ENCODE assay signal across 8 cellular contexts in genomic region chr19:1408300-1409203, GRCh38. TPM values are rescaled to one million over a fixed set of nuclear protein-coding genes. Genes with fewer than 3 reads are reported as not detected.
A peak's percentile ranks its signal among the peaks of the same experiment; 100 is the strongest.
DNase-seq lines count a peak whose midpoint lies in the region; ATAC-seq and TF ChIP-seq lines count a peak whose summit lies in the region.

No MANE protein-coding gene starts in this region.

- H2AFZ ChIP-seq in OCI-LY7 (ENCODE audit: low read length) = no peak overlapping the region

- H3K4me1 ChIP-seq in OCI-LY7 (ENCODE audit: insufficient read depth, low read length, poor library complexity, severe bottlenecking) = peaks cover 21% of the 10 kb centered on the region

- ATAC-seq in HG02870 (IDR thresholded peaks at IDR 0.05; ENCODE audit: unreplicated experiment) = no peak
- ATAC-seq in HG02588 (IDR thresholded peaks at IDR 0.05; ENCODE audit: unreplicated experiment) = no peak

- H3K9me3 ChIP-seq in OCI-LY7 (ENCODE audit: low read length) = no peaks in the 10 kb centered on the region

- peak; percentile 53 for DNase-seq in GM19240 (ENCODE audit: insufficient read length, low spot score)
- peak; percentile 64 for DNase-seq in OCI-LY7 (ENCODE audit: low spot score)
- peak; percentile 34 for DNase-seq in activated gamma-delta T cell treated with anti-CD3 and anti-CD28 coated beads, Interleukin-2, amount 50 U/mL, for 16 hours (ENCODE audit: low read depth)
- DNase-seq in germinal center (ENCODE audit: low spot score) = peak; percentile 25
- peak; percentile 91 for DNase-seq in posterior vena cava (ENCODE audit: low spot score)
- no peak for DNase-seq in SW 1271 (lab: John Stamatoyannopoulos, UW)

- intact Hi-C loops in OCI-LY7 (cut with micrococcal nuclease; ENCODE audit: unreplicated experiment) = loop anchor here (5.0 kb wide), 1 partner anchor 386 kb away; the partner anchor contains the start of genes RNU6-2 and TMEM259
- intact Hi-C loops in posterior vena cava (cut with DNase I) = loop anchor here in 1 of 2 donors (10.0 kb wide), 1 partner anchor 124 kb away; the partner anchor contains the start of gene EFNA2

- H4K20me1 ChIP-seq in OCI-LY7 (ENCODE audit: insufficient read depth, low read length) = peaks cover 27% of the 10 kb centered on the region

- peak overlapping the region; percentile 100 for H3K4me3 ChIP-seq in OCI-LY7 (ENCODE audit: low read depth, low read length, poor library complexity, severe bottlenecking)

- peaks cover 51% of the 10 kb centered on the region for H3K36me3 ChIP-seq in OCI-LY7 (ENCODE audit: insufficient read depth, low read length)

- H3K27ac ChIP-seq in OCI-LY7 (ENCODE audit: low read depth, low read length, poor library complexity, severe bottlenecking) = peak overlapping the region; percentile 87

- peak overlapping the region; percentile 99 for H3K4me2 ChIP-seq in OCI-LY7 (ENCODE audit: low read length)

- H3K79me2 ChIP-seq in OCI-LY7 (ENCODE audit: insufficient read depth, low read depth, low read length) = peaks cover 58% of the 10 kb centered on the region

- TSS peak; percentile 41 for BruUV-seq in OCI-LY7 (replicated peaks; lab: Mats Ljungman, UMichigan)

- CTCF ChIA-PET in OCI-LY7 (lab: Charles Lee; ENCODE audit: unreplicated experiment) = no interaction called here

- POLR2A ChIA-PET in OCI-LY7 (lab: Charles Lee) = no interaction called here

- no peaks in the 10 kb centered on the region for H3K9me2 ChIP-seq in OCI-LY7 (ENCODE audit: insufficient read depth, low read length)

- TF ChIP-seq CTCF in OCI-LY7 (conservative IDR thresholded peaks at IDR 0.05; ENCODE audit: low read length) = no peak

RNA-seq across cellular contexts. Expression of gene DAZAP1, which starts 1.2 kb away (rescaled TPM):
- 170 and 210 TPM in 2 replicates for total RNA-seq in OCI-LY7 (2014; rRNA removed; shearing (Covaris generic))
- total RNA-seq in OCI-LY7 (2022) (373 and 383 TPM in 2 replicates), posterior vena cava (10 to 100 TPM; 59.7 to 75.8 TPM)

RNA-seq across cellular contexts. Expression of gene GAMT, which starts 7.2 kb away (rescaled TPM):
- 9.7 and 14.4 TPM in 2 replicates for total RNA-seq in OCI-LY7 (2014; rRNA removed; shearing (Covaris generic))
- total RNA-seq in OCI-LY7 (2022) (17.6 and 27.5 TPM in 2 replicates), posterior vena cava (10 to 100 TPM in 1 of 2 donors, 1 to 10 TPM in 1; 8.7 to 12.8 TPM)

RNA-seq across cellular contexts. Expression of gene NDUFS7, which starts 24.8 kb away (rescaled TPM):
- total RNA-seq in OCI-LY7 (2014; rRNA removed; shearing (Covaris generic)) = 125 and 132 TPM in 2 replicates
- 147 and 148 TPM in 2 replicates for total RNA-seq in OCI-LY7 (2022)
- 10 to 100 TPM; 54.4 to 55.1 TPM for total RNA-seq in posterior vena cava

RNA-seq across cellular contexts. Expression of gene RPS15, which starts 29.6 kb away (rescaled TPM):
- total RNA-seq in OCI-LY7 (2014; rRNA removed; shearing (Covaris generic)) = 2,068 and 2,241 TPM in 2 replicates
- total RNA-seq in OCI-LY7 (2022) (1,654 and 1,860 TPM in 2 replicates), posterior vena cava (100 to 1,000 TPM; 722 to 743 TPM)

RNA-seq across cellular contexts. Expression of gene APC2, which starts 41.4 kb away (rescaled TPM):
- total RNA-seq in OCI-LY7 (2014; rRNA removed; shearing (Covaris generic)) = 0.23 and 0.57 TPM in 2 replicates
- total RNA-seq in OCI-LY7 (2022) = 2.4 and 5.5 TPM in 2 replicates
- total RNA-seq in posterior vena cava = under 1 TPM; 0.05 to 0.10 TPM

Comparison
In these comparisons a context has a peak if more than half of its experiments do, and no peak if none do; other contexts are left out.
1. DNase-seq: peak in GM19240 (single experiment), OCI-LY7 (single experiment), activated gamma-delta T cell treated with anti-CD3 and anti-CD28 coated beads, Interleukin-2, amount 50 U/mL, for 16 hours (single experiment), germinal center (single experiment) and posterior vena cava (single experiment); none in SW 1271 (0 of 2).